Comparison of ENCODE assay signal across 16 cellular contexts in the genomic region with DNA sequence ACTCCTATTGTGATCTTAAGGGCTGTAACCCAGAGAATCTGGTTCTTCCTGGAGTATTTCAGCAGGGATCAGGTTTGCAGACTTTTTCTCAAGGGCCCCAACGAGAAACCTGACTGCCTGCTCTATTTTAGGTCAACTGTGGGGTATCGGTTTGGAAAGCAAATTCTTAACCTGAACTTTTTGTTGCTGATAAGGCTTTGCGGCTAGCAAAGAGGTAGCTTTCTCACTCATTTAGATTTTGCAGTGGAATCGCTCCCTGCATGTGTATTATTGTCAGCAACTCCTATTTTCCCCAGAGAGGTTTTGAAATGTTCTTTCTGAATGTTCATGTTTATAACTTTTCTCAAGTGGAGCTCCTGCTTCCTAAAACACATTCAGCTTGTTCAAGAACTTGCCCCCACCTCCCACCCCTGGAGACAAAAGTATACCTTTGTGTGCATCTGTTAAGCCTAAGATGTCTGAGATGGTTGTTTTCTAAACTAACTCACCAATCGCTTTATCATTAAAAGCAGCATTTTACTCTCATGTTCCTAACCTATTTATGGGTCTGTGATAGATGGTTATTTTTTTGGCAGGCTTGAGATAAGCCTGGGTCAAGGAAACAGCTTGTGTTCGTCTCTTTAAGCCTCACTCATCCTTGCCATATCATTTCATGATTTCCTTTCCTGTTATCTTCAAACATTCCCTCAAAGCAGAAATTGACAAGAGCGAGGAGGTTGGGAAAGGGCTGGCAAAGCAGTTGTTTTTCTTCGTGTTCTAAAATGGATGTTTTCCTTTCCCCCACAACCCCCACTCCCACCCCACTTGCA.
DNase-seq lines count a peak whose midpoint lies in the region; ATAC-seq, FAIRE-seq and TF ChIP-seq lines count a peak whose summit lies in the region.
"Had no signal": no experiment of that assay in that cellular context is flagged by ENCODE, and none has a peak within 500 bp of the region (broad histone marks: within the 10 kb centered on the region; RNA-seq: fewer than 3 reads in every experiment).

No MANE protein-coding gene starts in this region.

- CTCF ChIA-PET in HepG2 (lab: Yijun Ruan, JAX; ENCODE audit: low intra/inter-chr PET ratio, low total read pairs) (no interaction called here), OCI-LY7 (lab: Charles Lee; ENCODE audit: unreplicated experiment) (no interaction called here)

- H3K4me1 ChIP-seq in HUES6 (ENCODE audit: control insufficient read depth, insufficient read depth, low read length) (peaks cover 52% of the 10 kb centered on the region), HepG2 (ENCODE audit: insufficient read depth, low read length) (peaks cover 48% of the 10 kb centered on the region), spleen (peaks cover 0 to 47% (median 18%) of the 10 kb centered on the region in 6 donors), OCI-LY7 (ENCODE audit: insufficient read depth, low read length, poor library complexity, severe bottlenecking) (no peaks in the 10 kb centered on the region), foreskin keratinocyte (no peaks in the 10 kb centered on the region)

- H3K9me3 ChIP-seq in HUES6 (ENCODE audit: control insufficient read depth, insufficient read depth, low read depth, low read length): no peaks in the 10 kb centered on the region
- no peaks in the 10 kb centered on the region for H3K9me3 ChIP-seq in HepG2 (ENCODE audit: low read length)
- no peaks in the 10 kb centered on the region for H3K9me3 ChIP-seq in spleen
- H3K9me3 ChIP-seq in OCI-LY7 (ENCODE audit: low read length): no peaks in the 10 kb centered on the region

- H3K79me2 ChIP-seq in HepG2 (ENCODE audit: insufficient read depth, low read length) (no peaks in the 10 kb centered on the region), OCI-LY7 (ENCODE audit: insufficient read depth, low read depth, low read length) (no peaks in the 10 kb centered on the region)

- TF ChIP-seq CTCF in coronary artery (IDR thresholded peaks at IDR 0.05) (no peak), HepG2 (CRISPR knock-in tag; IDR thresholded peaks at IDR 0.05) (no peak), spleen (IDR thresholded peaks at IDR 0.05 in 8 of 11, conservative IDR thresholded peaks at IDR 0.05 in 3 of 11) (no peak), OCI-LY7 (conservative IDR thresholded peaks at IDR 0.05; ENCODE audit: low read length) (no peak), foreskin keratinocyte (conservative IDR thresholded peaks at IDR 0.05) (no peak)

- POLR2A ChIA-PET in HepG2 (lab: Yijun Ruan, JAX): interaction anchor here (1.8 kb wide), 1 partner anchor 11 kb away, joined by 9 read pairs; no protein-coding TSS in a partner anchor
- POLR2A ChIA-PET in OCI-LY7 (lab: Charles Lee): interaction anchor here (0.8 kb wide), 1 partner anchor 41 kb away, joined by 3 read pairs; no protein-coding TSS in a partner anchor

- H3K9me2 ChIP-seq in OCI-LY7 (ENCODE audit: insufficient read depth, low read length): no peaks in the 10 kb centered on the region

- intact Hi-C loops in HepG2 (cut with micrococcal nuclease; ENCODE audit: unreplicated experiment) (loop anchor here (5.0 kb wide), 1 partner anchor 85 kb away; no protein-coding TSS in a partner anchor), spleen (cut with DNase I; ENCODE audit: low total_unique reads) (no loop called here), OCI-LY7 (cut with micrococcal nuclease; ENCODE audit: unreplicated experiment) (no loop called here)

- no peak overlapping the region for H3K9ac ChIP-seq in HUES6 (ENCODE audit: low read length)
- no peak overlapping the region for H3K9ac ChIP-seq in HepG2 (ENCODE audit: insufficient read depth, low read depth, low read length)

- H3K4me2 ChIP-seq in HepG2 (ENCODE audit: low read depth, low read length) (peak overlapping the region; percentile 94), OCI-LY7 (ENCODE audit: low read length) (no peak overlapping the region)

- no peaks in the 10 kb centered on the region for H4K20me1 ChIP-seq in HepG2 (ENCODE audit: insufficient read depth, low read length)
- H4K20me1 ChIP-seq in OCI-LY7 (ENCODE audit: insufficient read depth, low read length): no peaks in the 10 kb centered on the region

- TF ChIP-seq RAD21 in HepG2 (CRISPR knock-in tag; IDR thresholded peaks at IDR 0.05): no peak

- no peak for ATAC-seq in HepG2
- no peak for ATAC-seq in foreskin keratinocyte
- ATAC-seq in HG03039 (IDR thresholded peaks at IDR 0.05; ENCODE audit: unreplicated experiment): no peak
- ATAC-seq in HG03280 (IDR thresholded peaks at IDR 0.05; ENCODE audit: unreplicated experiment): no peak
- ATAC-seq: stimulated activated effector memory CD8-positive, alpha-beta T cell treated with anti-CD3 and anti-CD28 coated beads, Interleukin-12 subunit alpha, Interleukin-12 subunit beta, amount 100 ng/mL, for 72 hours had no signal

- H3K36me3 ChIP-seq in HUES6 (ENCODE audit: control insufficient read depth, insufficient read depth, low read length) (no peaks in the 10 kb centered on the region), HepG2 (replicated peaks in 1 of 2; ENCODE audit: control insufficient read depth in 1 of 2, insufficient read depth in 2 of 2, low read length in 2 of 2) (no peaks in the 10 kb centered on the region), spleen (no peaks in the 10 kb centered on the region), OCI-LY7 (ENCODE audit: insufficient read depth, low read length) (no peaks in the 10 kb centered on the region)

- peak; percentile 42 for FAIRE-seq in HepG2 (lab: Jason Lieb, UNC)
- FAIRE-seq: frontal cortex had no signal

- H3K27ac ChIP-seq in HUES6 (ENCODE audit: low read depth, low read length) (peak overlapping the region; percentile 58; the same call in 1 of the 2 replicates), coronary artery (peak overlapping the region; percentile 70 to 74), HepG2 (ENCODE audit: extremely low read length, insufficient read depth, low read length) (no peak overlapping the region), spleen (peak overlapping the region in 7 of 8 donors; percentile 21 to 61 (median 41)), OCI-LY7 (ENCODE audit: low read depth, low read length, poor library complexity, severe bottlenecking) (no peak overlapping the region), foreskin keratinocyte (no peak overlapping the region)

- H3K27me3 ChIP-seq in HUES6 (ENCODE audit: control insufficient read depth, insufficient read depth, low read length): no peaks in the 10 kb centered on the region
- H3K27me3 ChIP-seq in HepG2 (ENCODE audit: control insufficient read depth in 1 of 2, insufficient read depth in 2 of 2, low read length in 2 of 2): no peaks in the 10 kb centered on the region
- H3K27me3 ChIP-seq in spleen (replicated peaks in 1 of 7): peaks cover 0 to 10% (median 0%) of the 10 kb centered on the region in 7 donors
- H3K27me3 ChIP-seq in foreskin keratinocyte: peaks cover 9% of the 10 kb centered on the region

- no TSS peak for BruUV-seq in HepG2 (replicated peaks; lab: Mats Ljungman, UMichigan)
- no TSS peak for BruUV-seq in OCI-LY7 (replicated peaks; lab: Mats Ljungman, UMichigan)

- no peak for TF ChIP-seq POLR2A in HepG2 (IDR thresholded peaks at IDR 0.05; ENCODE audit: insufficient read depth in 1 of 2, low read depth in 2 of 2, low read length in 2 of 2)
- TF ChIP-seq POLR2A in spleen (IDR thresholded peaks at IDR 0.05): no peak

- TF ChIP-seq EP300 in HepG2 (IDR thresholded peaks at IDR 0.05; ENCODE audit: low read depth in 2 of 2, low read length in 2 of 2) (no peak), HepG2 (CRISPR knock-in tag; IDR thresholded peaks at IDR 0.05; ENCODE audit: borderline replicate concordance) (no peak)

- H2AFZ ChIP-seq in HepG2 (ENCODE audit: low read length) (peak overlapping the region; percentile 69), OCI-LY7 (ENCODE audit: low read length) (no peak overlapping the region)

- WGBS in HepG2 (ENCODE audit: low lambda C conversion rate): 38% methylated on average over 8 of the region's 8 CpGs
- 32 to 47% (median 42%) methylated on average over 8 of the region's 8 CpGs for WGBS in spleen, 5 donors

- no peak overlapping the region for H3K4me3 ChIP-seq in HUES6 (ENCODE audit: low read depth, low read length)
- peak overlapping the region; percentile 50 for H3K4me3 ChIP-seq in coronary artery
- no peak overlapping the region for H3K4me3 ChIP-seq in HepG2 (replicated peaks in 1 of 3; ENCODE audit: insufficient read depth in 1 of 3, low read depth in 2 of 3, low read length in 3 of 3)
- H3K4me3 ChIP-seq in spleen: no peak overlapping the region
- no peak overlapping the region for H3K4me3 ChIP-seq in OCI-LY7 (ENCODE audit: low read depth, low read length, poor library complexity, severe bottlenecking)

- in situ Hi-C loops in HepG2 (cut with HindIII; ENCODE audit: extremely low pct_ligation_motif_present, low pct_unique_long_range_greater_than_20kb): no loop called here

- DNase-seq in coronary artery (ENCODE audit: low spot score): no peak
- no peak for DNase-seq in HepG2 (ENCODE audit: low spot score)
- DNase-seq in spleen: no peak
- DNase-seq in OCI-LY7 (ENCODE audit: low spot score): no peak
- DNase-seq in foreskin keratinocyte: no peak
- DNase-seq: HFFc6; Kasumi-1; NCI-H1694; occipital lobe; SIG-M5; stimulated activated CD4-positive, alpha-beta T cell treated with anti-CD3 and anti-CD28 coated beads, Interleukin-2, amount 100 ng/mL, for 24 hours had no signal

TF ChIP-seq in HepG2, 621 proteins besides CTCF, POLR2A, EP300 and RAD21:
- TF ChIP-seq CCDC6 (CRISPR knock-in tag; IDR thresholded peaks at IDR 0.05): 0 out of 2 replicates have a peak, but pooled peaks have one; percentile 1
- TF ChIP-seq, protein P1, sequence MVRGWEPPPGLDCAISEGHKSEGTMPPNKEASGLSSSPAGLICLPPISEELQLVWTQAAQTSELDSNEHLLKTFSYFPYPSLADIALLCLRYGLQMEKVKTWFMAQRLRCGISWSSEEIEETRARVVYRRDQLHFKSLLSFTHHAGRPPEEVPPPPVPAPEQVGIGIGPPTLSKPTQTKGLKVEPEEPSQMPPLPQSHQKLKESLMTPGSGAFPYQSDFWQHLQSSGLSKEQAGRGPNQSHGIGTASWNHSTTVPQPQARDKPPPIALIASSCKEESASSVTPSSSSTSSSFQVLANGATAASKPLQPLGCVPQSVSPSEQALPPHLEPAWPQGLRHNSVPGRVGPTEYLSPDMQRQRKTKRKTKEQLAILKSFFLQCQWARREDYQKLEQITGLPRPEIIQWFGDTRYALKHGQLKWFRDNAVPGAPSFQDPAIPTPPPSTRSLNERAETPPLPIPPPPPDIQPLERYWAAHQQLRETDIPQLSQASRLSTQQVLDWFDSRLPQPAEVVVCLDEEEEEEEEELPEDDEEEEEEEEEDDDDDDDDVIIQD (CRISPR knock-in tag; IDR thresholded peaks at IDR 0.05; ENCODE audit: low read depth): no peak

Comparison
In these comparisons a context has a peak if more than half of its experiments do, and no peak if none do; other contexts are left out.
1. H3K27ac ChIP-seq: peak in HUES6 (single experiment), coronary artery (2 of 2) and spleen (7 of 8); none in HepG2 (single experiment), OCI-LY7 (single experiment) and foreskin keratinocyte (single experiment).